ENCODE assay signal across 1 cellular context in the genomic region with DNA sequence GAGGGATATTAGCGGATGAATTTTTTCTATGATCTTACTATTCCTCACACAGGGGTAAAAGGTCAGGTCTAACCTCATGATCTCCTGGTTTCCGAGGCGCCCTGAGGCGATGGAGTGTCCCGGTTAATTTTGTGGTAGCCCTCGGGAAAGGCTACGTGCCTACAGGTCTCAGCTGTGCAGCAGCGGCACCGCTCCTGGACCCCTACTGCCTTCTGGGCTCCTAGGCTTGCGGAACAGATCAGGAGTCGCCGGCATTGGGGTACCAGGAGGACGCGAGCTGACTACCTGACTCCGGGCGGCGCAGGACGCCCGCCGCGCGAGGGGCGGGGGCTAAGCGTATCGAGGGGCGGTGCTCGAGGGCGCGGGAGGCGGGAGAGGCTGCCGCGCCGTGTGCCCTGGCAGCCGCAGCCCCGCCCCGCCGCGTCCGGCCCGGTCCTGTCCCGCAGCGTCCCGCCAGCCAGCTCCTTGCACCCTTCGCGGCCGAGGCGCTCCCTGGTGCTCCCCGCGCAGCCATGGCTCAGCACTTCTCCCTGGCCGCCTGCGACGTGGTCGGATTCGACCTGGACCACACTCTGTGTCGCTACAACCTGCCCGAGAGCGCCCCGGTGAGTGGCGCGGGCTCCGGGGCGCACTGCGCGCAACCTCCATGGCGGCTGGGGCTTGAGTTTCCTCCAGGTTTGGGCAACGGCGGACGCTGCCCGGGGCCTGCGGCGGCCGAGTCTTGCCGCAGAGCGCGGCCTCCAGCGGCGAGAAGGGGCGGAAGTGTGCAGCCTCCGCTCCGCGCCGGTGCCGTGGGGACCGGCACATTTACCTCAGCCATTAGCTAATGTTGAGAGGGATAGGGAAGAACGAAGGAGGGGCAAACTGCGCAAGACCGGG.
A peak's percentile ranks its signal among the peaks of the same experiment; 100 is the strongest.
TF ChIP-seq lines count a peak whose summit lies in the region.

A gene (plus strand): TSS at position 435 of the 879 bp plus-strand sequence. CDS start 78 bp downstream, at position 513.

TF ChIP-seq in HepG2, 621 proteins besides CTCF, POLR2A, EP300 and RAD21 (continued from another document and continues in another):
- TF ChIP-seq ZNF564 (CRISPR knock-in tag; IDR thresholded peaks at IDR 0.05) (peak; percentile 94), EED (CRISPR knock-in tag; IDR thresholded peaks at IDR 0.05) (peak; percentile 97), DR1 (CRISPR knock-in tag; IDR thresholded peaks at IDR 0.05) (peak; percentile 64), ZNF484 (CRISPR knock-in tag; IDR thresholded peaks at IDR 0.05; ENCODE audit: borderline replicate concordance, low read depth) (no peak; the same call in 1 of the 2 replicates), REL (CRISPR knock-in tag; conservative IDR thresholded peaks at IDR 0.05) (0 out of 2 replicates have a peak, but pooled peaks have one; percentile 57), ZNF12 (CRISPR knock-in tag; IDR thresholded peaks at IDR 0.05) (peak; percentile 63), HOXD1 (CRISPR knock-in tag; IDR thresholded peaks at IDR 0.05) (peak; percentile 81; the same call in 1 of the 2 replicates), BORCS8-MEF2B (CRISPR knock-in tag; IDR thresholded peaks at IDR 0.05) (peak; percentile 26; the same call in 1 of the 2 replicates), HOXA9 (CRISPR knock-in tag; IDR thresholded peaks at IDR 0.05; ENCODE audit: borderline replicate concordance) (peak; percentile 86), NCOA5 (CRISPR knock-in tag; IDR thresholded peaks at IDR 0.05) (no peak), GTF2F1 (IDR thresholded peaks at IDR 0.05; ENCODE audit: low read length) (no peak), MTA3 (CRISPR knock-in tag; IDR thresholded peaks at IDR 0.05) (no peak), SUZ12 (IDR thresholded peaks at IDR 0.05; ENCODE audit: low read depth, low read length) (no peak), DNMT3B (CRISPR knock-in tag; conservative IDR thresholded peaks at IDR 0.05) (no peak; the same call in 1 of the 2 replicates), ZNF720 (CRISPR knock-in tag; IDR thresholded peaks at IDR 0.05) (no peak), ZNF569 (CRISPR knock-in tag; IDR thresholded peaks at IDR 0.05; ENCODE audit: borderline replicate concordance) (0 out of 2 replicates have a peak, but pooled peaks have one; percentile 45), CCDC6 (CRISPR knock-in tag; IDR thresholded peaks at IDR 0.05) (peak; percentile 94; the same call in 1 of the 2 replicates), ZNF557 (CRISPR knock-in tag; IDR thresholded peaks at IDR 0.05) (peak; percentile 95; the same call in 1 of the 2 replicates), NR2F1 (CRISPR knock-in tag; IDR thresholded peaks at IDR 0.05) (no peak), ESRRA (CRISPR knock-in tag; IDR thresholded peaks at IDR 0.05; ENCODE audit: low read depth) (peak; percentile 76), ZNF709 (CRISPR knock-in tag; IDR thresholded peaks at IDR 0.05) (peak; percentile 94), GATA4 (IDR thresholded peaks at IDR 0.05; ENCODE audit: borderline replicate concordance, low read depth) (no peak), FOXP1 (IDR thresholded peaks at IDR 0.05) (no peak), FOXP1 (CRISPR knock-in tag; IDR thresholded peaks at IDR 0.05) (no peak), ZNF703 (CRISPR knock-in tag; IDR thresholded peaks at IDR 0.05; ENCODE audit: borderline replicate concordance) (no peak), MYC (CRISPR knock-in tag; IDR thresholded peaks at IDR 0.05; ENCODE audit: borderline replicate concordance) (peak; percentile 93), TSC22D2 (CRISPR knock-in tag; IDR thresholded peaks at IDR 0.05; ENCODE audit: borderline replicate concordance) (peak; percentile 51; the same call in 1 of the 2 replicates), ZNF329 (CRISPR knock-in tag; IDR thresholded peaks at IDR 0.05; ENCODE audit: low read depth) (peak; percentile 77; the same call in 1 of the 2 replicates), ZNF781 (CRISPR knock-in tag; IDR thresholded peaks at IDR 0.05; ENCODE audit: borderline replicate concordance, not compliant biosample characterization) (no peak), MTA1 (CRISPR knock-in tag; IDR thresholded peaks at IDR 0.05; ENCODE audit: borderline replicate concordance) (peak; percentile 86), SP1 (IDR thresholded peaks at IDR 0.05) (no peak), SP1 (CRISPR knock-in tag; IDR thresholded peaks at IDR 0.05) (no peak; the same call in 1 of the 2 replicates)
- TF ChIP-seq, protein P1, sequence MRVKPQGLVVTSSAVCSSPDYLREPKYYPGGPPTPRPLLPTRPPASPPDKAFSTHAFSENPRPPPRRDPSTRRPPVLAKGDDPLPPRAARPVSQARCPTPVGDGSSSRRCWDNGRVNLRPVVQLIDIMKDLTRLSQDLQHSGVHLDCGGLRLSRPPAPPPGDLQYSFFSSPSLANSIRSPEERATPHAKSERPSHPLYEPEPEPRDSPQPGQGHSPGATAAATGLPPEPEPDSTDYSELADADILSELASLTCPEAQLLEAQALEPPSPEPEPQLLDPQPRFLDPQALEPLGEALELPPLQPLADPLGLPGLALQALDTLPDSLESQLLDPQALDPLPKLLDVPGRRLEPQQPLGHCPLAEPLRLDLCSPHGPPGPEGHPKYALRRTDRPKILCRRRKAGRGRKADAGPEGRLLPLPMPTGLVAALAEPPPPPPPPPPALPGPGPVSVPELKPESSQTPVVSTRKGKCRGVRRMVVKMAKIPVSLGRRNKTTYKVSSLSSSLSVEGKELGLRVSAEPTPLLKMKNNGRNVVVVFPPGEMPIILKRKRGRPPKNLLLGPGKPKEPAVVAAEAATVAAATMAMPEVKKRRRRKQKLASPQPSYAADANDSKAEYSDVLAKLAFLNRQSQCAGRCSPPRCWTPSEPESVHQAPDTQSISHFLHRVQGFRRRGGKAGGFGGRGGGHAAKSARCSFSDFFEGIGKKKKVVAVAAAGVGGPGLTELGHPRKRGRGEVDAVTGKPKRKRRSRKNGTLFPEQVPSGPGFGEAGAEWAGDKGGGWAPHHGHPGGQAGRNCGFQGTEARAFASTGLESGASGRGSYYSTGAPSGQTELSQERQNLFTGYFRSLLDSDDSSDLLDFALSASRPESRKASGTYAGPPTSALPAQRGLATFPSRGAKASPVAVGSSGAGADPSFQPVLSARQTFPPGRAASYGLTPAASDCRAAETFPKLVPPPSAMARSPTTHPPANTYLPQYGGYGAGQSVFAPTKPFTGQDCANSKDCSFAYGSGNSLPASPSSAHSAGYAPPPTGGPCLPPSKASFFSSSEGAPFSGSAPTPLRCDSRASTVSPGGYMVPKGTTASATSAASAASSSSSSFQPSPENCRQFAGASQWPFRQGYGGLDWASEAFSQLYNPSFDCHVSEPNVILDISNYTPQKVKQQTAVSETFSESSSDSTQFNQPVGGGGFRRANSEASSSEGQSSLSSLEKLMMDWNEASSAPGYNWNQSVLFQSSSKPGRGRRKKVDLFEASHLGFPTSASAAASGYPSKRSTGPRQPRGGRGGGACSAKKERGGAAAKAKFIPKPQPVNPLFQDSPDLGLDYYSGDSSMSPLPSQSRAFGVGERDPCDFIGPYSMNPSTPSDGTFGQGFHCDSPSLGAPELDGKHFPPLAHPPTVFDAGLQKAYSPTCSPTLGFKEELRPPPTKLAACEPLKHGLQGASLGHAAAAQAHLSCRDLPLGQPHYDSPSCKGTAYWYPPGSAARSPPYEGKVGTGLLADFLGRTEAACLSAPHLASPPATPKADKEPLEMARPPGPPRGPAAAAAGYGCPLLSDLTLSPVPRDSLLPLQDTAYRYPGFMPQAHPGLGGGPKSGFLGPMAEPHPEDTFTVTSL (CRISPR knock-in tag; IDR thresholded peaks at IDR 0.05; ENCODE audit: borderline replicate concordance) = peak; percentile 55; the same call in 1 of the 2 replicates
- TF ChIP-seq, protein P2, sequence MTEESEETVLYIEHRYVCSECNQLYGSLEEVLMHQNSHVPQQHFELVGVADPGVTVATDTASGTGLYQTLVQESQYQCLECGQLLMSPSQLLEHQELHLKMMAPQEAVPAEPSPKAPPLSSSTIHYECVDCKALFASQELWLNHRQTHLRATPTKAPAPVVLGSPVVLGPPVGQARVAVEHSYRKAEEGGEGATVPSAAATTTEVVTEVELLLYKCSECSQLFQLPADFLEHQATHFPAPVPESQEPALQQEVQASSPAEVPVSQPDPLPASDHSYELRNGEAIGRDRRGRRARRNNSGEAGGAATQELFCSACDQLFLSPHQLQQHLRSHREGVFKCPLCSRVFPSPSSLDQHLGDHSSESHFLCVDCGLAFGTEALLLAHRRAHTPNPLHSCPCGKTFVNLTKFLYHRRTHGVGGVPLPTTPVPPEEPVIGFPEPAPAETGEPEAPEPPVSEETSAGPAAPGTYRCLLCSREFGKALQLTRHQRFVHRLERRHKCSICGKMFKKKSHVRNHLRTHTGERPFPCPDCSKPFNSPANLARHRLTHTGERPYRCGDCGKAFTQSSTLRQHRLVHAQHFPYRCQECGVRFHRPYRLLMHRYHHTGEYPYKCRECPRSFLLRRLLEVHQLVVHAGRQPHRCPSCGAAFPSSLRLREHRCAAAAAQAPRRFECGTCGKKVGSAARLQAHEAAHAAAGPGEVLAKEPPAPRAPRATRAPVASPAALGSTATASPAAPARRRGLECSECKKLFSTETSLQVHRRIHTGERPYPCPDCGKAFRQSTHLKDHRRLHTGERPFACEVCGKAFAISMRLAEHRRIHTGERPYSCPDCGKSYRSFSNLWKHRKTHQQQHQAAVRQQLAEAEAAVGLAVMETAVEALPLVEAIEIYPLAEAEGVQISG (CRISPR knock-in tag; IDR thresholded peaks at IDR 0.05) = peak; percentile 92
- TF ChIP-seq, protein P3, sequence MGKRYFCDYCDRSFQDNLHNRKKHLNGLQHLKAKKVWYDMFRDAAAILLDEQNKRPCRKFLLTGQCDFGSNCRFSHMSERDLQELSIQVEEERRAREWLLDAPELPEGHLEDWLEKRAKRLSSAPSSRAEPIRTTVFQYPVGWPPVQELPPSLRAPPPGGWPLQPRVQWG (CRISPR knock-in tag; IDR thresholded peaks at IDR 0.05; ENCODE audit: borderline replicate concordance, low read depth) = no peak
- TF ChIP-seq, protein P4, sequence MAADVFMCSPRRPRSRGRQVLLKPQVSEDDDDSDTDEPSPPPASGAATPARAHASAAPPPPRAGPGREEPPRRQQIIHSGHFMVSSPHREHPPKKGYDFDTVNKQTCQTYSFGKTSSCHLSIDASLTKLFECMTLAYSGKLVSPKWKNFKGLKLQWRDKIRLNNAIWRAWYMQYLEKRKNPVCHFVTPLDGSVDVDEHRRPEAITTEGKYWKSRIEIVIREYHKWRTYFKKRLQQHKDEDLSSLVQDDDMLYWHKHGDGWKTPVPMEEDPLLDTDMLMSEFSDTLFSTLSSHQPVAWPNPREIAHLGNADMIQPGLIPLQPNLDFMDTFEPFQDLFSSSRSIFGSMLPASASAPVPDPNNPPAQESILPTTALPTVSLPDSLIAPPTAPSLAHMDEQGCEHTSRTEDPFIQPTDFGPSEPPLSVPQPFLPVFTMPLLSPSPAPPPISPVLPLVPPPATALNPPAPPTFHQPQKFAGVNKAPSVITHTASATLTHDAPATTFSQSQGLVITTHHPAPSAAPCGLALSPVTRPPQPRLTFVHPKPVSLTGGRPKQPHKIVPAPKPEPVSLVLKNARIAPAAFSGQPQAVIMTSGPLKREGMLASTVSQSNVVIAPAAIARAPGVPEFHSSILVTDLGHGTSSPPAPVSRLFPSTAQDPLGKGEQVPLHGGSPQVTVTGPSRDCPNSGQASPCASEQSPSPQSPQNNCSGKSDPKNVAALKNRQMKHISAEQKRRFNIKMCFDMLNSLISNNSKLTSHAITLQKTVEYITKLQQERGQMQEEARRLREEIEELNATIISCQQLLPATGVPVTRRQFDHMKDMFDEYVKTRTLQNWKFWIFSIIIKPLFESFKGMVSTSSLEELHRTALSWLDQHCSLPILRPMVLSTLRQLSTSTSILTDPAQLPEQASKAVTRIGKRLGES (CRISPR knock-in tag; IDR thresholded peaks at IDR 0.05; ENCODE audit: borderline replicate concordance) = peak; percentile 83; the same call in 1 of the 2 replicates
- TF ChIP-seq, protein P5, sequence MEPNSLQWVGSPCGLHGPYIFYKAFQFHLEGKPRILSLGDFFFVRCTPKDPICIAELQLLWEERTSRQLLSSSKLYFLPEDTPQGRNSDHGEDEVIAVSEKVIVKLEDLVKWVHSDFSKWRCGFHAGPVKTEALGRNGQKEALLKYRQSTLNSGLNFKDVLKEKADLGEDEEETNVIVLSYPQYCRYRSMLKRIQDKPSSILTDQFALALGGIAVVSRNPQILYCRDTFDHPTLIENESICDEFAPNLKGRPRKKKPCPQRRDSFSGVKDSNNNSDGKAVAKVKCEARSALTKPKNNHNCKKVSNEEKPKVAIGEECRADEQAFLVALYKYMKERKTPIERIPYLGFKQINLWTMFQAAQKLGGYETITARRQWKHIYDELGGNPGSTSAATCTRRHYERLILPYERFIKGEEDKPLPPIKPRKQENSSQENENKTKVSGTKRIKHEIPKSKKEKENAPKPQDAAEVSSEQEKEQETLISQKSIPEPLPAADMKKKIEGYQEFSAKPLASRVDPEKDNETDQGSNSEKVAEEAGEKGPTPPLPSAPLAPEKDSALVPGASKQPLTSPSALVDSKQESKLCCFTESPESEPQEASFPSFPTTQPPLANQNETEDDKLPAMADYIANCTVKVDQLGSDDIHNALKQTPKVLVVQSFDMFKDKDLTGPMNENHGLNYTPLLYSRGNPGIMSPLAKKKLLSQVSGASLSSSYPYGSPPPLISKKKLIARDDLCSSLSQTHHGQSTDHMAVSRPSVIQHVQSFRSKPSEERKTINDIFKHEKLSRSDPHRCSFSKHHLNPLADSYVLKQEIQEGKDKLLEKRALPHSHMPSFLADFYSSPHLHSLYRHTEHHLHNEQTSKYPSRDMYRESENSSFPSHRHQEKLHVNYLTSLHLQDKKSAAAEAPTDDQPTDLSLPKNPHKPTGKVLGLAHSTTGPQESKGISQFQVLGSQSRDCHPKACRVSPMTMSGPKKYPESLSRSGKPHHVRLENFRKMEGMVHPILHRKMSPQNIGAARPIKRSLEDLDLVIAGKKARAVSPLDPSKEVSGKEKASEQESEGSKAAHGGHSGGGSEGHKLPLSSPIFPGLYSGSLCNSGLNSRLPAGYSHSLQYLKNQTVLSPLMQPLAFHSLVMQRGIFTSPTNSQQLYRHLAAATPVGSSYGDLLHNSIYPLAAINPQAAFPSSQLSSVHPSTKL (CRISPR knock-in tag; IDR thresholded peaks at IDR 0.05) = peak; percentile 50; the same call in 1 of the 2 replicates
- TF ChIP-seq, protein P6, sequence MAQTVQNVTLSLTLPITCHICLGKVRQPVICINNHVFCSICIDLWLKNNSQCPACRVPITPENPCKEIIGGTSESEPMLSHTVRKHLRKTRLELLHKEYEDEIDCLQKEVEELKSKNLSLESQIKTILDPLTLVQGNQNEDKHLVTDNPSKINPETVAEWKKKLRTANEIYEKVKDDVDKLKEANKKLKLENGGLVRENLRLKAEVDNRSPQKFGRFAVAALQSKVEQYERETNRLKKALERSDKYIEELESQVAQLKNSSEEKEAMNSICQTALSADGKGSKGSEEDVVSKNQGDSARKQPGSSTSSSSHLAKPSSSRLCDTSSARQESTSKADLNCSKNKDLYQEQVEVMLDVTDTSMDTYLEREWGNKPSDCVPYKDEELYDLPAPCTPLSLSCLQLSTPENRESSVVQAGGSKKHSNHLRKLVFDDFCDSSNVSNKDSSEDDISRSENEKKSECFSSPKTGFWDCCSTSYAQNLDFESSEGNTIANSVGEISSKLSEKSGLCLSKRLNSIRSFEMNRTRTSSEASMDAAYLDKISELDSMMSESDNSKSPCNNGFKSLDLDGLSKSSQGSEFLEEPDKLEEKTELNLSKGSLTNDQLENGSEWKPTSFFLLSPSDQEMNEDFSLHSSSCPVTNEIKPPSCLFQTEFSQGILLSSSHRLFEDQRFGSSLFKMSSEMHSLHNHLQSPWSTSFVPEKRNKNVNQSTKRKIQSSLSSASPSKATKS (CRISPR knock-in tag; IDR thresholded peaks at IDR 0.05) = peak; percentile 77; the same call in 1 of the 2 replicates
- TF ChIP-seq, protein P7, sequence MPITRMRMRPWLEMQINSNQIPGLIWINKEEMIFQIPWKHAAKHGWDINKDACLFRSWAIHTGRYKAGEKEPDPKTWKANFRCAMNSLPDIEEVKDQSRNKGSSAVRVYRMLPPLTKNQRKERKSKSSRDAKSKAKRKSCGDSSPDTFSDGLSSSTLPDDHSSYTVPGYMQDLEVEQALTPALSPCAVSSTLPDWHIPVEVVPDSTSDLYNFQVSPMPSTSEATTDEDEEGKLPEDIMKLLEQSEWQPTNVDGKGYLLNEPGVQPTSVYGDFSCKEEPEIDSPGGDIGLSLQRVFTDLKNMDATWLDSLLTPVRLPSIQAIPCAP (CRISPR knock-in tag; IDR thresholded peaks at IDR 0.05; ENCODE audit: low read depth) = no peak
